Comparison of ENCODE assay signal across 31 cellular contexts in genomic region chr5:109703165-109703564, GRCh38.
"Had no signal": no experiment of that assay in that cellular context is flagged by ENCODE, and none has a peak within 500 bp of the region (broad histone marks: within the 10 kb centered on the region; RNA-seq: fewer than 3 reads in every experiment).

No MANE protein-coding gene starts in this region.

- H3K9me3 ChIP-seq: adrenal gland, body of pancreas, breast epithelium had no signal

- DNase-seq: activated B cell treated with CpG ODN at 0.5 μM for 24 hours; activated CD4-positive, alpha-beta memory T cell treated with anti-CD3 and anti-CD28 coated beads for 36 hours; activated CD4-positive, alpha-beta T cell treated with anti-CD3 and anti-CD28 coated beads for 4 hours; activated CD4-positive, alpha-beta T cell treated with anti-CD3 and anti-CD28 coated beads, Interleukin-2, amount 10 ng/mL, durations not matched to agents 24 days and 14 days; activated CD4-positive, alpha-beta T cell treated with anti-CD3 and anti-CD28 coated beads, Interleukin-2, amount 50 U/mL, for 1 hour; activated CD4-positive, alpha-beta T cell treated with anti-CD3 and anti-CD28 coated beads, Interleukin-2, amount 50 U/mL, for 4 hours; activated CD4-positive, CD25-positive, alpha-beta regulatory T cell treated with anti-CD3 and anti-CD28 coated beads, Interleukin-2, amount 50 U/mL, for 72 hours; activated CD8-positive, alpha-beta memory T cell treated with anti-CD3 and anti-CD28 coated beads, Interleukin-2, amount 50 U/mL, for 4 hours; activated CD8-positive, alpha-beta T cell treated with anti-CD3 and anti-CD28 coated beads for 36 hours; activated effector memory CD4-positive, alpha-beta T cell treated with anti-CD3 and anti-CD28 coated beads, Interleukin-2, amount 50 U/mL, for 16 hours; activated gamma-delta T cell treated with Interleukin-2 at 50 U/mL for 16 hours; activated naive CD4-positive, alpha-beta T cell; activated naive CD4-positive, alpha-beta T cell treated with anti-CD3 and anti-CD28 coated beads for 36 hours; activated naive CD4-positive, alpha-beta T cell treated with anti-CD3 and anti-CD28 coated beads, Interleukin-2, amount 50 U/mL, for 16 hours; activated naive CD8-positive, alpha-beta T cell treated with anti-CD3 and anti-CD28 coated beads for 36 hours; activated T-cell treated with anti-CD3 and anti-CD28 coated beads for 4 hours; activated T-cell treated with anti-CD3 and anti-CD28 coated beads, Interleukin-2, amount 50 U/mL, for 1 hour; activated T-cell treated with anti-CD3 and anti-CD28 coated beads, Interleukin-2, amount 50 U/mL, for 4 hours; activated T-cell treated with anti-CD3 and anti-CD28 coated beads, Interleukin-2, amount 50 U/mL, for 72 hours; amniotic stem cell; aorta; body of pancreas; brain microvascular endothelial cell; central memory CD4-positive, alpha-beta T cell; T-helper 17 cell; T1000 had no signal

- H3K4me3 ChIP-seq: adrenal gland, body of pancreas, breast epithelium had no signal

- H3K4me3 Mint-ChIP-seq: activated B cell treated with CpG ODN at 0.5 μM for 24 hours; activated CD4-positive, alpha-beta memory T cell treated with anti-CD3 and anti-CD28 coated beads for 36 hours; activated CD4-positive, alpha-beta T cell treated with anti-CD3 and anti-CD28 coated beads, Interleukin-2, amount 10 ng/mL, durations not matched to agents 24 days and 14 days; activated CD8-positive, alpha-beta T cell treated with anti-CD3 and anti-CD28 coated beads for 36 hours; activated naive CD4-positive, alpha-beta T cell treated with anti-CD3 and anti-CD28 coated beads for 36 hours; activated naive CD8-positive, alpha-beta T cell treated with anti-CD3 and anti-CD28 coated beads for 36 hours; activated T-cell treated with anti-CD3 and anti-CD28 coated beads, Interleukin-2, amount 50 U/mL, for 4 hours; activated T-cell treated with anti-CD3 and anti-CD28 coated beads, Interleukin-2, amount 50 U/mL, for 72 hours; activated T-helper 1 cell treated with anti-CD3 and anti-CD28 coated beads, Interleukin-12 subunit alpha, Interleukin-12 subunit beta, Interleukin-2, Interleukin-4 antibody, amounts not matched to agents 30 ng/mL and 10 ng/mL and 1 ng/mL, durations not matched to agents 14 hours and 24 hours and 36 hours; activated T-helper 17 cell treated with anti-CD3 and anti-CD28 coated beads, Interleukin-2, amount 50 U/mL, for 72 hours; T-helper 17 cell had no signal

- H3K27me3 Mint-ChIP-seq: activated B cell treated with CpG ODN at 0.5 μM for 24 hours; activated CD4-positive, alpha-beta memory T cell treated with anti-CD3 and anti-CD28 coated beads for 36 hours; activated CD4-positive, alpha-beta T cell treated with anti-CD3 and anti-CD28 coated beads, Interleukin-2, amount 10 ng/mL, durations not matched to agents 24 days and 14 days; activated CD8-positive, alpha-beta T cell treated with anti-CD3 and anti-CD28 coated beads for 36 hours; activated naive CD8-positive, alpha-beta T cell treated with anti-CD3 and anti-CD28 coated beads for 36 hours; activated T-helper 17 cell treated with anti-CD3 and anti-CD28 coated beads, Interleukin-2, amount 50 U/mL, for 72 hours; T-helper 17 cell had no signal

- H3K27ac ChIP-seq: brain microvascular endothelial cell, breast epithelium had no signal

- H3K36me3 ChIP-seq: adrenal gland, brain microvascular endothelial cell, breast epithelium had no signal

- H3K4me1 ChIP-seq: breast epithelium had no signal

- H3K9me3 Mint-ChIP-seq: activated B cell treated with CpG ODN at 0.5 μM for 24 hours; activated CD4-positive, alpha-beta memory T cell treated with anti-CD3 and anti-CD28 coated beads for 36 hours; activated CD4-positive, alpha-beta T cell treated with anti-CD3 and anti-CD28 coated beads, Interleukin-2, amount 10 ng/mL, durations not matched to agents 24 days and 14 days; activated CD8-positive, alpha-beta T cell treated with anti-CD3 and anti-CD28 coated beads for 36 hours; activated naive CD4-positive, alpha-beta T cell treated with anti-CD3 and anti-CD28 coated beads for 36 hours; activated naive CD8-positive, alpha-beta T cell treated with anti-CD3 and anti-CD28 coated beads for 36 hours; activated T-cell treated with anti-CD3 and anti-CD28 coated beads, Interleukin-2, amount 50 U/mL, for 4 hours; activated T-cell treated with anti-CD3 and anti-CD28 coated beads, Interleukin-2, amount 50 U/mL, for 72 hours; activated T-helper 1 cell treated with anti-CD3 and anti-CD28 coated beads, Interleukin-12 subunit alpha, Interleukin-12 subunit beta, Interleukin-2, Interleukin-4 antibody, amounts not matched to agents 30 ng/mL and 10 ng/mL and 1 ng/mL, durations not matched to agents 14 hours and 24 hours and 36 hours; activated T-helper 17 cell treated with anti-CD3 and anti-CD28 coated beads, Interleukin-2, amount 50 U/mL, for 72 hours had no signal

- ATAC-seq: activated CD8-positive, alpha-beta T cell treated with anti-CD3 and anti-CD28 coated beads for 36 hours; activated naive CD4-positive, alpha-beta T cell treated with anti-CD3 and anti-CD28 coated beads, Interleukin-2, amount 50 U/mL, for 72 hours; activated T-cell treated with anti-CD3 and anti-CD28 coated beads, Interleukin-2, amount 50 U/mL, for 4 hours; activated T-cell treated with anti-CD3 and anti-CD28 coated beads, Interleukin-2, amount 50 U/mL, for 72 hours; activated T-helper 17 cell treated with anti-CD3 and anti-CD28 coated beads, Interleukin-2, amount 50 U/mL, for 72 hours; body of pancreas; T-helper 17 cell had no signal

- H3K27ac Mint-ChIP-seq: activated B cell treated with CpG ODN at 0.5 μM for 24 hours; activated CD4-positive, alpha-beta memory T cell treated with anti-CD3 and anti-CD28 coated beads for 36 hours; activated CD4-positive, alpha-beta T cell treated with anti-CD3 and anti-CD28 coated beads, Interleukin-2, amount 10 ng/mL, durations not matched to agents 24 days and 14 days; activated CD8-positive, alpha-beta T cell treated with anti-CD3 and anti-CD28 coated beads for 36 hours; activated naive CD4-positive, alpha-beta T cell treated with anti-CD3 and anti-CD28 coated beads for 36 hours; activated naive CD4-positive, alpha-beta T cell treated with anti-CD3 and anti-CD28 coated beads, Interleukin-2, amount 50 U/mL, for 72 hours; activated naive CD8-positive, alpha-beta T cell treated with anti-CD3 and anti-CD28 coated beads for 36 hours; activated T-cell treated with anti-CD3 and anti-CD28 coated beads, Interleukin-2, amount 50 U/mL, for 72 hours; activated T-helper 1 cell treated with anti-CD3 and anti-CD28 coated beads, Interleukin-12 subunit alpha, Interleukin-12 subunit beta, Interleukin-2, Interleukin-4 antibody, amounts not matched to agents 30 ng/mL and 10 ng/mL and 1 ng/mL, durations not matched to agents 14 hours and 24 hours and 36 hours; activated T-helper 17 cell treated with anti-CD3 and anti-CD28 coated beads, Interleukin-2, amount 50 U/mL, for 72 hours; T-helper 17 cell had no signal

- H3K27me3 ChIP-seq: adrenal gland, body of pancreas, brain microvascular endothelial cell, breast epithelium had no signal
